24 cellular contexts compared by ENCODE assay signal in the genomic region with DNA sequence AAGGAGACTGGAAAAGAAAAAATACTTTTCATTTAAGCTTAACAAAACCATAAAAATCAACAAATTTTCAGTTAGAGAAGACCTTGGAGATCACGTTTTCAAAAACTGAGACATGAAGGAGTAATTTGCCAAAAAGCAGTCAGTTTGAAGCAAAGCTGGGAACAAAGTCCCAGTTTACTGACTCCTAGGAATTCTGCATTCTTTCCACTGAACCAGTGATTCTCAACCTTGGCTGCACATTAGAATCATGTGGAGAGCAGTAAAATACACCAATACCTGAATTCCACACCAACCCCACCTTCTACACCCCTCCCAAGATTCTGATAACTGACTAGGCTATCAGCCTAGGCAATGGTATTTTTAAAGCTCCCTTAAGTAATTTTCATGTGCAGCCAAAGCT.
DNase-seq lines count a peak whose midpoint lies in the region; ATAC-seq, FAIRE-seq and TF ChIP-seq lines count a peak whose summit lies in the region.
"Had no signal": no experiment of that assay in that cellular context is flagged by ENCODE, and none has a peak within 500 bp of the region (broad histone marks: within the 10 kb centered on the region; RNA-seq: fewer than 3 reads in every experiment).

No MANE protein-coding gene starts in this region.

- H3K79me2 ChIP-seq in HepG2 (ENCODE audit: insufficient read depth, low read length): no peaks in the 10 kb centered on the region

- ATAC-seq in HepG2: peak; percentile 32; the same call in 1 of the 3 replicates
- no peak for ATAC-seq in HG02678 (IDR thresholded peaks at IDR 0.05; ENCODE audit: unreplicated experiment)
- ATAC-seq: CD8-positive, alpha-beta T cell; GM12878; HCT116 had no signal

- no peaks in the 10 kb centered on the region for H3K27me3 Mint-ChIP-seq in Caco-2 (ENCODE audit: insufficient read depth, unreplicated experiment)
- H3K27me3 Mint-ChIP-seq: B cell; CD4-positive, CD25-positive, alpha-beta regulatory T cell had no signal

- no peaks in the 10 kb centered on the region for H3K27me3 ChIP-seq in Caco-2 (replicated peaks; ENCODE audit: control insufficient read depth, insufficient read depth, low read length)
- no peaks in the 10 kb centered on the region for H3K27me3 ChIP-seq in HepG2 (ENCODE audit: control insufficient read depth in 1 of 2, insufficient read depth in 2 of 2, low read length in 2 of 2)
- no peaks in the 10 kb centered on the region for H3K27me3 ChIP-seq in H7 (ENCODE audit: control insufficient read depth, insufficient read depth, low read length)
- no peaks in the 10 kb centered on the region for H3K27me3 ChIP-seq in transverse colon
- H3K27me3 ChIP-seq: BLaER1 had no signal

- no peak overlapping the region for H2AFZ ChIP-seq in HepG2 (ENCODE audit: low read length)

- H3K9ac ChIP-seq in HepG2 (ENCODE audit: insufficient read depth, low read depth, low read length): no peak overlapping the region
- H3K9ac ChIP-seq: BLaER1 had no signal

- no peaks in the 10 kb centered on the region for H3K9me3 Mint-ChIP-seq in Caco-2 (ENCODE audit: unreplicated experiment)
- H3K9me3 Mint-ChIP-seq: CD4-positive, CD25-positive, alpha-beta regulatory T cell; CD8-positive, alpha-beta T cell; H9 had no signal

- H3K4me2 ChIP-seq in HepG2 (ENCODE audit: low read depth, low read length): no peak overlapping the region
- H3K4me2 ChIP-seq: BLaER1 had no signal

- H3K27ac ChIP-seq in HepG2 (ENCODE audit: extremely low read length, insufficient read depth, low read length) (no peak overlapping the region), transverse colon (no peak overlapping the region)
- H3K27ac ChIP-seq: 22Rv1, BLaER1, C4-2B had no signal

- peaks cover 26% of the 10 kb centered on the region for H3K36me3 Mint-ChIP-seq in Caco-2 (ENCODE audit: insufficient read depth, unreplicated experiment)

- H3K36me3 ChIP-seq in Caco-2 (ENCODE audit: control insufficient read depth, insufficient read depth, low read length) (no peaks in the 10 kb centered on the region; the same call in 1 of the 2 replicates), HepG2 (replicated peaks in 1 of 2; ENCODE audit: control insufficient read depth in 1 of 2, insufficient read depth in 2 of 2, low read length in 2 of 2) (peaks cover 4 to 28% of the 10 kb centered on the region in 2 experiments), H7 (replicated peaks; ENCODE audit: control insufficient read depth, insufficient read depth, low read length) (peaks cover 5% of the 10 kb centered on the region), transverse colon (peaks cover 0 to 6% (median 2%) of the 10 kb centered on the region in 4 donors)

- POLR2A ChIA-PET in Caco-2 (lab: Charles Lee) (interaction anchor here (0.6 kb wide), 1 partner anchor 8 kb away, joined by 4 read pairs; no protein-coding TSS in a partner anchor), HepG2 (lab: Yijun Ruan, JAX) (no interaction called here)

- H3K9me3 ChIP-seq in Caco-2 (no peaks in the 10 kb centered on the region), HepG2 (ENCODE audit: low read length) (no peaks in the 10 kb centered on the region), transverse colon (no peaks in the 10 kb centered on the region)
- H3K9me3 ChIP-seq: BLaER1 had no signal

- CTCF ChIA-PET in Caco-2 (lab: Charles Lee): no interaction called here
- CTCF ChIA-PET in HepG2 (lab: Yijun Ruan, JAX; ENCODE audit: low intra/inter-chr PET ratio, low total read pairs): no interaction called here

- in situ Hi-C loops in HepG2 (cut with HindIII; ENCODE audit: extremely low pct_ligation_motif_present, low pct_unique_long_range_greater_than_20kb) (no loop called here), transverse colon (cut with MboI; ENCODE audit: low pct_ligation_motif_present in 1 of 4, low pct_unique_long_range_greater_than_20kb in 1 of 4, low sequenced_read_pairs in 3 of 4) (no loop called here)

- no peak overlapping the region for H3K4me3 Mint-ChIP-seq in Caco-2 (ENCODE audit: unreplicated experiment)
- H3K4me3 Mint-ChIP-seq: B cell; CD4-positive, CD25-positive, alpha-beta regulatory T cell; CD8-positive, alpha-beta T cell; H9 had no signal

- intact Hi-C loops in Caco-2 (cut with micrococcal nuclease; ENCODE audit: unreplicated experiment): no loop called here
- intact Hi-C loops in HepG2 (cut with micrococcal nuclease; ENCODE audit: unreplicated experiment): no loop called here
- intact Hi-C loops in transverse colon (cut with DNase I; ENCODE audit: low total_unique reads): no loop called here

- H4K20me1 ChIP-seq in HepG2 (ENCODE audit: insufficient read depth, low read length): no peaks in the 10 kb centered on the region
- H4K20me1 ChIP-seq: BLaER1 had no signal

- TF ChIP-seq EP300 in HepG2 (IDR thresholded peaks at IDR 0.05; ENCODE audit: low read depth in 2 of 2, low read length in 2 of 2) (no peak), HepG2 (CRISPR knock-in tag; IDR thresholded peaks at IDR 0.05; ENCODE audit: borderline replicate concordance) (no peak), transverse colon (IDR thresholded peaks at IDR 0.05; ENCODE audit: low read depth) (no peak)

- peak; percentile 22 to 35 for DNase-seq in Caco-2
- DNase-seq in epithelial cell of proximal tubule (ENCODE audit: low read depth): peak; percentile 22
- DNase-seq in HepG2 (ENCODE audit: low spot score): peak; percentile 2
- peak; percentile 28 for DNase-seq in renal cortical epithelial cell (ENCODE audit: low read depth)
- no peak for DNase-seq in H7
- no peak for DNase-seq in RPMI8226
- DNase-seq in transverse colon: no peak
- DNase-seq: CD4-positive, CD25-positive, alpha-beta regulatory T cell; CD8-positive, alpha-beta T cell; DMS 273 treated with DMSO at 0.1 percent for 48 hours; DMS79; EL; GDM1; GOT3; H9 had no signal

- H3K4me3 ChIP-seq in Caco-2 (ENCODE audit: low read depth, low read length): no peak overlapping the region
- H3K4me3 ChIP-seq in epithelial cell of proximal tubule (ENCODE audit: low read depth, low read length): no peak overlapping the region
- no peak overlapping the region for H3K4me3 ChIP-seq in HepG2 (replicated peaks in 1 of 3; ENCODE audit: insufficient read depth in 1 of 3, low read depth in 2 of 3, low read length in 3 of 3)
- H3K4me3 ChIP-seq in H7 (ENCODE audit: insufficient read depth, low read depth, low read length): no peak overlapping the region
- H3K4me3 ChIP-seq in transverse colon: no peak overlapping the region
- H3K4me3 ChIP-seq: BLaER1, GM12878 had no signal

- H3K4me1 ChIP-seq in Caco-2 (0 out of 2 replicates have a peak, but pooled peaks cover 3% of the 10 kb centered on the region), HepG2 (ENCODE audit: insufficient read depth, low read length) (peaks cover 30% of the 10 kb centered on the region), transverse colon (no peaks in the 10 kb centered on the region)

- 57% methylated on average over 1 of the region's 1 CpG for WGBS in HepG2 (ENCODE audit: low lambda C conversion rate)
- WGBS in transverse colon (ENCODE audit: low coverage in 1 of 2), 2 donors: 80 to 83% methylated on average over 1 of the region's 1 CpG

- no TSS peak for BruUV-seq in Caco-2 (replicated peaks; lab: Mats Ljungman, UMichigan)
- no TSS peak for BruUV-seq in HepG2 (replicated peaks; lab: Mats Ljungman, UMichigan)

- peak; percentile 36 for FAIRE-seq in HepG2 (lab: Jason Lieb, UNC)
- FAIRE-seq: A204.1, D721Med, GM12878 had no signal

- no peak overlapping the region for H3K27ac Mint-ChIP-seq in Caco-2 (ENCODE audit: unreplicated experiment)
- H3K27ac Mint-ChIP-seq: B cell; CD4-positive, CD25-positive, alpha-beta regulatory T cell; CD8-positive, alpha-beta T cell had no signal

- no peak for TF ChIP-seq RAD21 in HepG2 (CRISPR knock-in tag; IDR thresholded peaks at IDR 0.05)

- no peaks in the 10 kb centered on the region for H3K4me1 Mint-ChIP-seq in Caco-2 (ENCODE audit: low read depth, unreplicated experiment)
- H3K4me1 Mint-ChIP-seq: B cell, H9 had no signal

- TF ChIP-seq POLR2A in HepG2 (IDR thresholded peaks at IDR 0.05; ENCODE audit: insufficient read depth in 1 of 2, low read depth in 2 of 2, low read length in 2 of 2) (no peak), transverse colon (IDR thresholded peaks at IDR 0.05) (no peak)

- TF ChIP-seq CTCF in Caco-2 (IDR thresholded peaks at IDR 0.05; ENCODE audit: insufficient read depth in 1 of 2, low read depth in 1 of 2, low read length in 1 of 2, severe bottlenecking in 1 of 2, unreplicated experiment in 1 of 2): no peak
- no peak for TF ChIP-seq CTCF in epithelial cell of proximal tubule (conservative IDR thresholded peaks at IDR 0.05; ENCODE audit: low read depth, low read length)
- no peak for TF ChIP-seq CTCF in HepG2 (CRISPR knock-in tag; IDR thresholded peaks at IDR 0.05)
- TF ChIP-seq CTCF in transverse colon (IDR thresholded peaks at IDR 0.05): no peak

TF ChIP-seq in HepG2, 621 proteins besides CTCF, POLR2A, EP300 and RAD21 (continues in another document):
- TF ChIP-seq ZNF703 (CRISPR knock-in tag; IDR thresholded peaks at IDR 0.05; ENCODE audit: borderline replicate concordance): no peak
- TF ChIP-seq SOX5 (CRISPR knock-in tag; IDR thresholded peaks at IDR 0.05; ENCODE audit: borderline replicate concordance): no peak
- no peak for TF ChIP-seq LCORL (IDR thresholded peaks at IDR 0.05)
- no peak for TF ChIP-seq LCORL (CRISPR knock-in tag; IDR thresholded peaks at IDR 0.05)
- peak; percentile 28 for TF ChIP-seq TEAD3 (CRISPR knock-in tag; optimal IDR thresholded peaks at IDR 0.05; ENCODE audit: borderline replicate concordance)
- TF ChIP-seq ZNF562 (CRISPR knock-in tag; IDR thresholded peaks at IDR 0.05; ENCODE audit: borderline replicate concordance): no peak
- TF ChIP-seq, protein P1, sequence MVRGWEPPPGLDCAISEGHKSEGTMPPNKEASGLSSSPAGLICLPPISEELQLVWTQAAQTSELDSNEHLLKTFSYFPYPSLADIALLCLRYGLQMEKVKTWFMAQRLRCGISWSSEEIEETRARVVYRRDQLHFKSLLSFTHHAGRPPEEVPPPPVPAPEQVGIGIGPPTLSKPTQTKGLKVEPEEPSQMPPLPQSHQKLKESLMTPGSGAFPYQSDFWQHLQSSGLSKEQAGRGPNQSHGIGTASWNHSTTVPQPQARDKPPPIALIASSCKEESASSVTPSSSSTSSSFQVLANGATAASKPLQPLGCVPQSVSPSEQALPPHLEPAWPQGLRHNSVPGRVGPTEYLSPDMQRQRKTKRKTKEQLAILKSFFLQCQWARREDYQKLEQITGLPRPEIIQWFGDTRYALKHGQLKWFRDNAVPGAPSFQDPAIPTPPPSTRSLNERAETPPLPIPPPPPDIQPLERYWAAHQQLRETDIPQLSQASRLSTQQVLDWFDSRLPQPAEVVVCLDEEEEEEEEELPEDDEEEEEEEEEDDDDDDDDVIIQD (CRISPR knock-in tag; IDR thresholded peaks at IDR 0.05; ENCODE audit: low read depth): no peak
- peak; percentile 42 for TF ChIP-seq RBM22 (optimal IDR thresholded peaks at IDR 0.05; ENCODE audit: low read length)
- no peak for TF ChIP-seq ZBTB7B (CRISPR knock-in tag; IDR thresholded peaks at IDR 0.05)
- 0 out of 2 replicates have a peak, but pooled peaks have one; percentile 23 for TF ChIP-seq HNF4A (CRISPR knock-in tag; IDR thresholded peaks at IDR 0.05)
- no peak for TF ChIP-seq ZNF251 (CRISPR knock-in tag; IDR thresholded peaks at IDR 0.05)
- no peak for TF ChIP-seq ZNF841 (CRISPR knock-in tag; IDR thresholded peaks at IDR 0.05; ENCODE audit: borderline replicate concordance)
- TF ChIP-seq ZNF547 (CRISPR knock-in tag; IDR thresholded peaks at IDR 0.05): no peak

Comparison
In these comparisons a context has a peak if more than half of its experiments do, and no peak if none do; other contexts are left out.
1. DNase-seq: peak in Caco-2 (2 of 2), epithelial cell of proximal tubule (single experiment), HepG2 (single experiment) and renal cortical epithelial cell (single experiment); none in H7 (single experiment), RPMI8226 (single experiment) and transverse colon (single experiment).